In genomic region chr9:29270400-29270799, GRCh38 we compare ENCODE assay signal across 8 cellular contexts. TPM values are rescaled to one million over a fixed set of nuclear protein-coding genes. Genes with fewer than 3 reads are reported as not detected.
"Had no signal": no experiment of that assay in that cellular context is flagged by ENCODE, and none has a peak within 500 bp of the region (broad histone marks: within the 10 kb centered on the region; RNA-seq: fewer than 3 reads in every experiment).

No MANE protein-coding gene starts in this region.

RNA-seq across cellular contexts. Expression of gene LINGO2, which starts 57.0 kb away (rescaled TPM):
- total RNA-seq: osteoblast, pulmonary artery endothelial cell, right atrium auricular region, sciatic nerve, subcutaneous adipose tissue, thoracic aorta, upper lobe of left lung had no signal
- polyA plus RNA-seq: naive thymus-derived CD4-positive, alpha-beta T cell had no signal
